1 cellular context compared by ENCODE assay signal in the genomic region with DNA sequence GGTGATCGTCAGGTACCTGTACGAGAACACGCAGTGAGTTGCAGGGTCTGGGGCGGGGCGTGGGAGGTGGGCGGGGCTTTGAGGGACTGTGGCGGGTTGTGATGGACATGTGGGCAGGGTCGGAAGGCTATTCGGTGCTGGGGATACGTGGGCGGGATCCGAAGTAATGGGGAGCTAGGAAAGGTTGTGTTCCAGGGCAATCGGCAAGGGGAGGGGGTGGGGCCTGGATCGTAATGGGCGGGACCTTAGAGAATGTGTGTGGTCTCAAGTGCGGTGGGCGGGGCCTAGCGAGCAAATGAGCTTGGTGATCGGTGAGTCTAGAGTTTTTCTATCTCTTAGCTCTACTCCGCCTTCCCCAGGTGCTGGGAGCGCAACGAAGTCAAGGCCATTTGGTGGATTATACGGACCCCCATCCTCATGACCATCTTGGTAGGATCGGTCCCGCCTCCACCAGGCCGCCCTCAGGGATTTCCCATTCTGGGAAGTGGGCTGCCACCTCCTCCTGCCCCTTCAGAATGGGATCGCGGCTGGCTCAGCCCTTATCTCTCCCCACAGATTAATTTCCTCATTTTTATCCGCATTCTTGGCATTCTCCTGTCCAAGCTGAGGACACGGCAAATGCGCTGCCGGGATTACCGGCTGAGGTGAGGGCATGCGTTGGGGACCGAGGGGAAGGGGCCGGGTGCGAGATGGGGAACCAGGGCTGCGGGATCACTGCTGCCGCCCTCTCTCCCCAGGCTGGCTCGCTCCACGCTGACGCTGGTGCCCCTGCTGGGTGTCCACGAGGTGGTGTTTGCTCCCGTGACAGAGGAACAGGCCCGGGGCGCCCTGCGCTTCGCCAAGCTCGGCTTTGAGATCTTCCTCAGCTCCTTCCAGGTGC.
TF ChIP-seq lines count a peak whose summit lies in the region.

No MANE protein-coding gene starts in this region.

TF ChIP-seq in GM12878, 131 proteins besides CTCF, POLR2A, EP300 and RAD21:
- TF ChIP-seq FOS (IDR thresholded peaks at IDR 0.05; ENCODE audit: borderline replicate concordance, extremely low read depth, insufficient read length) (no peak), POU2F2 (IDR thresholded peaks at IDR 0.05; ENCODE audit: borderline replicate concordance, low read depth, low read length) (peak; percentile 14; the same call in 1 of the 3 replicates), SP1 (IDR thresholded peaks at IDR 0.05; ENCODE audit: low read depth, low read length) (no peak), KLF5 (IDR thresholded peaks at IDR 0.05; ENCODE audit: partially characterized antibody) (no peak), STAT3 (IDR thresholded peaks at IDR 0.05; ENCODE audit: low read depth, low read length) (no peak), NFIC (IDR thresholded peaks at IDR 0.05; ENCODE audit: low read depth, low read length) (no peak), GATAD2B (conservative IDR thresholded peaks at IDR 0.05; ENCODE audit: low read depth) (no peak), EZH2 (IDR thresholded peaks at IDR 0.05; ENCODE audit: borderline replicate concordance, control insufficient read depth, low read depth, low read length) (no peak), HDGF (IDR thresholded peaks at IDR 0.05) (peak; percentile 79), RAD51 (IDR thresholded peaks at IDR 0.05) (no peak), RUNX3 (IDR thresholded peaks at IDR 0.05; ENCODE audit: low read length) (no peak), SMARCA5 (IDR thresholded peaks at IDR 0.05) (no peak), WRNIP1 (IDR thresholded peaks at IDR 0.05; ENCODE audit: borderline replicate concordance, low read depth, low read length) (no peak), PML (IDR thresholded peaks at IDR 0.05; ENCODE audit: low read length) (no peak), POLR2AphosphoS5 (IDR thresholded peaks at IDR 0.05; ENCODE audit: low read length) (no peak), BACH1 (IDR thresholded peaks at IDR 0.05; ENCODE audit: borderline replicate concordance) (no peak), EGR1 (IDR thresholded peaks at IDR 0.05; ENCODE audit: borderline replicate concordance in 1 of 2, low read depth in 2 of 2, low read length in 2 of 2) (peak in 1 of 2 experiments; percentile 87; a peak in 2 of 3 replicates), SUPT20H (IDR thresholded peaks at IDR 0.05; ENCODE audit: borderline replicate concordance, control insufficient read depth, low read depth, low read length) (no peak)
- TF ChIP-seq, protein P1, sequence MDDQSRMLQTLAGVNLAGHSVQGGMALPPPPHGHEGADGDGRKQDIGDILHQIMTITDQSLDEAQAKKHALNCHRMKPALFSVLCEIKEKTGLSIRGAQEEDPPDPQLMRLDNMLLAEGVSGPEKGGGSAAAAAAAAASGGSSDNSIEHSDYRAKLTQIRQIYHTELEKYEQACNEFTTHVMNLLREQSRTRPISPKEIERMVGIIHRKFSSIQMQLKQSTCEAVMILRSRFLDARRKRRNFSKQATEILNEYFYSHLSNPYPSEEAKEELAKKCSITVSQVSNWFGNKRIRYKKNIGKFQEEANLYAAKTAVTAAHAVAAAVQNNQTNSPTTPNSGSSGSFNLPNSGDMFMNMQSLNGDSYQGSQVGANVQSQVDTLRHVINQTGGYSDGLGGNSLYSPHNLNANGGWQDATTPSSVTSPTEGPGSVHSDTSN (IDR thresholded peaks at IDR 0.05; ENCODE audit: insufficient replicate concordance, low read depth, low read length): peak; percentile 86
- TF ChIP-seq, protein P2, sequence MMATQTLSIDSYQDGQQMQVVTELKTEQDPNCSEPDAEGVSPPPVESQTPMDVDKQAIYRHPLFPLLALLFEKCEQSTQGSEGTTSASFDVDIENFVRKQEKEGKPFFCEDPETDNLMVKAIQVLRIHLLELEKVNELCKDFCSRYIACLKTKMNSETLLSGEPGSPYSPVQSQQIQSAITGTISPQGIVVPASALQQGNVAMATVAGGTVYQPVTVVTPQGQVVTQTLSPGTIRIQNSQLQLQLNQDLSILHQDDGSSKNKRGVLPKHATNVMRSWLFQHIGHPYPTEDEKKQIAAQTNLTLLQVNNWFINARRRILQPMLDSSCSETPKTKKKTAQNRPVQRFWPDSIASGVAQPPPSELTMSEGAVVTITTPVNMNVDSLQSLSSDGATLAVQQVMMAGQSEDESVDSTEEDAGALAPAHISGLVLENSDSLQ (IDR thresholded peaks at IDR 0.05): peak; percentile 93
- TF ChIP-seq, protein P3, sequence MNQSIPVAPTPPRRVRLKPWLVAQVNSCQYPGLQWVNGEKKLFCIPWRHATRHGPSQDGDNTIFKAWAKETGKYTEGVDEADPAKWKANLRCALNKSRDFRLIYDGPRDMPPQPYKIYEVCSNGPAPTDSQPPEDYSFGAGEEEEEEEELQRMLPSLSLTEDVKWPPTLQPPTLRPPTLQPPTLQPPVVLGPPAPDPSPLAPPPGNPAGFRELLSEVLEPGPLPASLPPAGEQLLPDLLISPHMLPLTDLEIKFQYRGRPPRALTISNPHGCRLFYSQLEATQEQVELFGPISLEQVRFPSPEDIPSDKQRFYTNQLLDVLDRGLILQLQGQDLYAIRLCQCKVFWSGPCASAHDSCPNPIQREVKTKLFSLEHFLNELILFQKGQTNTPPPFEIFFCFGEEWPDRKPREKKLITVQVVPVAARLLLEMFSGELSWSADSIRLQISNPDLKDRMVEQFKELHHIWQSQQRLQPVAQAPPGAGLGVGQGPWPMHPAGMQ (IDR thresholded peaks at IDR 0.05; ENCODE audit: borderline replicate concordance): no peak
- TF ChIP-seq, protein P4, sequence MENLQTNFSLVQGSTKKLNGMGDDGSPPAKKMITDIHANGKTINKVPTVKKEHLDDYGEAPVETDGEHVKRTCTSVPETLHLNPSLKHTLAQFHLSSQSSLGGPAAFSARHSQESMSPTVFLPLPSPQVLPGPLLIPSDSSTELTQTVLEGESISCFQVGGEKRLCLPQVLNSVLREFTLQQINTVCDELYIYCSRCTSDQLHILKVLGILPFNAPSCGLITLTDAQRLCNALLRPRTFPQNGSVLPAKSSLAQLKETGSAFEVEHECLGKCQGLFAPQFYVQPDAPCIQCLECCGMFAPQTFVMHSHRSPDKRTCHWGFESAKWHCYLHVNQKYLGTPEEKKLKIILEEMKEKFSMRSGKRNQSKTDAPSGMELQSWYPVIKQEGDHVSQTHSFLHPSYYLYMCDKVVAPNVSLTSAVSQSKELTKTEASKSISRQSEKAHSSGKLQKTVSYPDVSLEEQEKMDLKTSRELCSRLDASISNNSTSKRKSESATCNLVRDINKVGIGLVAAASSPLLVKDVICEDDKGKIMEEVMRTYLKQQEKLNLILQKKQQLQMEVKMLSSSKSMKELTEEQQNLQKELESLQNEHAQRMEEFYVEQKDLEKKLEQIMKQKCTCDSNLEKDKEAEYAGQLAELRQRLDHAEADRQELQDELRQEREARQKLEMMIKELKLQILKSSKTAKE (IDR thresholded peaks at IDR 0.05; ENCODE audit: low read depth, poor library complexity, severe bottlenecking): no peak
- TF ChIP-seq, protein P5, sequence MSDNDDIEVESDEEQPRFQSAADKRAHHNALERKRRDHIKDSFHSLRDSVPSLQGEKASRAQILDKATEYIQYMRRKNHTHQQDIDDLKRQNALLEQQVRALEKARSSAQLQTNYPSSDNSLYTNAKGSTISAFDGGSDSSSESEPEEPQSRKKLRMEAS (IDR thresholded peaks at IDR 0.05; ENCODE audit: low read depth, low read length): no peak
- TF ChIP-seq, protein P6, sequence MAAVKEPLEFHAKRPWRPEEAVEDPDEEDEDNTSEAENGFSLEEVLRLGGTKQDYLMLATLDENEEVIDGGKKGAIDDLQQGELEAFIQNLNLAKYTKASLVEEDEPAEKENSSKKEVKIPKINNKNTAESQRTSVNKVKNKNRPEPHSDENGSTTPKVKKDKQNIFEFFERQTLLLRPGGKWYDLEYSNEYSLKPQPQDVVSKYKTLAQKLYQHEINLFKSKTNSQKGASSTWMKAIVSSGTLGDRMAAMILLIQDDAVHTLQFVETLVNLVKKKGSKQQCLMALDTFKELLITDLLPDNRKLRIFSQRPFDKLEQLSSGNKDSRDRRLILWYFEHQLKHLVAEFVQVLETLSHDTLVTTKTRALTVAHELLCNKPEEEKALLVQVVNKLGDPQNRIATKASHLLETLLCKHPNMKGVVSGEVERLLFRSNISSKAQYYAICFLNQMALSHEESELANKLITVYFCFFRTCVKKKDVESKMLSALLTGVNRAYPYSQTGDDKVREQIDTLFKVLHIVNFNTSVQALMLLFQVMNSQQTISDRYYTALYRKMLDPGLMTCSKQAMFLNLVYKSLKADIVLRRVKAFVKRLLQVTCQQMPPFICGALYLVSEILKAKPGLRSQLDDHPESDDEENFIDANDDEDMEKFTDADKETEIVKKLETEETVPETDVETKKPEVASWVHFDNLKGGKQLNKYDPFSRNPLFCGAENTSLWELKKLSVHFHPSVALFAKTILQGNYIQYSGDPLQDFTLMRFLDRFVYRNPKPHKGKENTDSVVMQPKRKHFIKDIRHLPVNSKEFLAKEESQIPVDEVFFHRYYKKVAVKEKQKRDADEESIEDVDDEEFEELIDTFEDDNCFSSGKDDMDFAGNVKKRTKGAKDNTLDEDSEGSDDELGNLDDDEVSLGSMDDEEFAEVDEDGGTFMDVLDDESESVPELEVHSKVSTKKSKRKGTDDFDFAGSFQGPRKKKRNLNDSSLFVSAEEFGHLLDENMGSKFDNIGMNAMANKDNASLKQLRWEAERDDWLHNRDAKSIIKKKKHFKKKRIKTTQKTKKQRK (IDR thresholded peaks at IDR 0.05; ENCODE audit: low read depth, low read length): no peak
- TF ChIP-seq, protein P7, sequence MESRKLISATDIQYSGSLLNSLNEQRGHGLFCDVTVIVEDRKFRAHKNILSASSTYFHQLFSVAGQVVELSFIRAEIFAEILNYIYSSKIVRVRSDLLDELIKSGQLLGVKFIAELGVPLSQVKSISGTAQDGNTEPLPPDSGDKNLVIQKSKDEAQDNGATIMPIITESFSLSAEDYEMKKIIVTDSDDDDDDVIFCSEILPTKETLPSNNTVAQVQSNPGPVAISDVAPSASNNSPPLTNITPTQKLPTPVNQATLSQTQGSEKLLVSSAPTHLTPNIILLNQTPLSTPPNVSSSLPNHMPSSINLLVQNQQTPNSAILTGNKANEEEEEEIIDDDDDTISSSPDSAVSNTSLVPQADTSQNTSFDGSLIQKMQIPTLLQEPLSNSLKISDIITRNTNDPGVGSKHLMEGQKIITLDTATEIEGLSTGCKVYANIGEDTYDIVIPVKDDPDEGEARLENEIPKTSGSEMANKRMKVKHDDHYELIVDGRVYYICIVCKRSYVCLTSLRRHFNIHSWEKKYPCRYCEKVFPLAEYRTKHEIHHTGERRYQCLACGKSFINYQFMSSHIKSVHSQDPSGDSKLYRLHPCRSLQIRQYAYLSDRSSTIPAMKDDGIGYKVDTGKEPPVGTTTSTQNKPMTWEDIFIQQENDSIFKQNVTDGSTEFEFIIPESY (IDR thresholded peaks at IDR 0.05): no peak
